18 cellular contexts compared by ENCODE assay signal in genomic region chr18:10497350-10497749, GRCh38. TPM values are rescaled to one million over a fixed set of nuclear protein-coding genes. Genes with fewer than 3 reads are reported as not detected.
DNase-seq lines count a peak whose midpoint lies in the region; ATAC-seq, FAIRE-seq and TF ChIP-seq lines count a peak whose summit lies in the region.
"Had no signal": no experiment of that assay in that cellular context is flagged by ENCODE, and none has a peak within 500 bp of the region (broad histone marks: within the 10 kb centered on the region; RNA-seq: fewer than 3 reads in every experiment).

No MANE protein-coding gene starts in this region.

- no peak overlapping the region for H3K9ac ChIP-seq in neural progenitor cell

- no peaks in the 10 kb centered on the region for H3K79me2 ChIP-seq in neural progenitor cell (ENCODE audit: low read depth)

- peaks cover 3% of the 10 kb centered on the region for H3K9me3 Mint-ChIP-seq in neural progenitor cell

- H3K27me3 Mint-ChIP-seq in neural progenitor cell (ENCODE audit: insufficient read depth, low read depth) = peaks cover 8% of the 10 kb centered on the region

- H4K20me1 ChIP-seq in neural progenitor cell (ENCODE audit: low read depth) = no peaks in the 10 kb centered on the region

- H3K27ac Mint-ChIP-seq in neural progenitor cell = no peak overlapping the region

- TF ChIP-seq CTCF in cardiac fibroblast (IDR thresholded peaks at IDR 0.05; ENCODE audit: low read depth, low read length) = no peak
- TF ChIP-seq CTCF in fibroblast of pulmonary artery (IDR thresholded peaks at IDR 0.05; ENCODE audit: low read length, missing control alignments) = no peak
- TF ChIP-seq CTCF in neural progenitor cell (IDR thresholded peaks at IDR 0.05) = no peak

- H3K36me3 ChIP-seq in neural progenitor cell = no peaks in the 10 kb centered on the region
- no peaks in the 10 kb centered on the region for H3K36me3 ChIP-seq in small intestine (ENCODE audit: control insufficient read depth in 2 of 2, insufficient read depth in 2 of 2, low read length in 2 of 2)
- H3K36me3 ChIP-seq: HAP-1, SJSA1 had no signal

- ATAC-seq in GM21381 (IDR thresholded peaks at IDR 0.05; ENCODE audit: unreplicated experiment) = no peak

- H3K4me1 ChIP-seq in neural progenitor cell (no peaks in the 10 kb centered on the region), small intestine (ENCODE audit: control insufficient read depth in 2 of 2, insufficient read depth in 1 of 2, low read depth in 1 of 2, low read length in 1 of 2) (no peaks in the 10 kb centered on the region)
- H3K4me1 ChIP-seq: HAP-1, SJSA1 had no signal

- no peak overlapping the region for H3K4me2 ChIP-seq in neural progenitor cell

- no peak overlapping the region for H2AFZ ChIP-seq in neural progenitor cell (replicated peaks)

- H3K4me1 Mint-ChIP-seq in neural progenitor cell = no peaks in the 10 kb centered on the region

- H3F3A ChIP-seq in neural progenitor cell (ENCODE audit: low read depth) = no peaks in the 10 kb centered on the region

- H3K4me3 Mint-ChIP-seq in neural progenitor cell = no peak overlapping the region

- H3K9me3 ChIP-seq in neural progenitor cell (ENCODE audit: low read depth) (no peaks in the 10 kb centered on the region), small intestine (ENCODE audit: control insufficient read depth, low read depth) (no peaks in the 10 kb centered on the region)
- H3K9me3 ChIP-seq: HAP-1, SJSA1 had no signal

- FAIRE-seq in small intestine (lab: Jason Lieb, UNC) = no peak
- FAIRE-seq: GM18507 had no signal

- DNase-seq in M059J (ENCODE audit: low read depth) (peak; percentile 22), cardiac fibroblast (ENCODE audit: low read depth in 2 of 2) (peak; percentile 28 to 53), fibroblast of pulmonary artery (ENCODE audit: low read depth) (peak; percentile 39), neural progenitor cell (ENCODE audit: low spot score) (no peak), occipital lobe (lab: John Stamatoyannopoulos, UW) (no peak), small intestine (no peak)
- DNase-seq: IMR-90; NCI-H1436; NCI-H2081; NCI-H526; NK-92 treated with Interleukin-12 subunit alpha and Interleukin-12 subunit beta, amount 100 ng/mL, for 24 hours; OCI-M1 had no signal

- H3K4me3 ChIP-seq in cardiac fibroblast (replicated peaks in 1 of 2; ENCODE audit: low read depth in 2 of 2, low read length in 2 of 2) = no peak overlapping the region
- no peak overlapping the region for H3K4me3 ChIP-seq in fibroblast of pulmonary artery (replicated peaks; ENCODE audit: low read depth, low read length)
- H3K4me3 ChIP-seq in neural progenitor cell = no peak overlapping the region
- no peak overlapping the region for H3K4me3 ChIP-seq in small intestine (ENCODE audit: low read depth in 1 of 2, low read length in 2 of 2)
- H3K4me3 ChIP-seq: HAP-1, SJSA1 had no signal

- no peaks in the 10 kb centered on the region for H3K36me3 Mint-ChIP-seq in neural progenitor cell

- no peak overlapping the region for H3K27ac ChIP-seq in neural progenitor cell
- no peak overlapping the region for H3K27ac ChIP-seq in small intestine (ENCODE audit: low read depth in 1 of 2, low read length in 1 of 2)
- H3K27ac ChIP-seq: C4-2B, RWPE1, SJSA1 had no signal

- H3K27me3 ChIP-seq in neural progenitor cell (no peaks in the 10 kb centered on the region), small intestine (ENCODE audit: control insufficient read depth in 2 of 2, insufficient read depth in 2 of 2, low read length in 2 of 2) (no peaks in the 10 kb centered on the region)
- H3K27me3 ChIP-seq: SJSA1 had no signal

RNA-seq across cellular contexts. Expression of gene NAPG, which starts 28.5 kb away (rescaled TPM):
- total RNA-seq in M059J (2014; rRNA removed; shearing (Covaris generic)) = 39.0 and 50.4 TPM in 2 replicates
- total RNA-seq in neural progenitor cell (ENCODE audit: low replicate concordance) (30.1 and 56.6 TPM in 2 replicates), occipital lobe (108 TPM)
- 10 to 100 TPM; 11.1 to 18.6 (median 14.1) TPM for polyA plus RNA-seq in small intestine

RNA-seq across cellular contexts. Expression of gene APCDD1, which starts 42.9 kb away (rescaled TPM):
- 2.4 and 6.8 TPM in 2 replicates for total RNA-seq in M059J (2014; rRNA removed; shearing (Covaris generic))
- total RNA-seq in neural progenitor cell (ENCODE audit: low replicate concordance) (1.9 and 4.7 TPM in 2 replicates), occipital lobe (10.3 TPM)
- 10 to 100 TPM in 1 of 3 donors, 1 to 10 TPM in 1, under 1 TPM in 1; 0.67 to 21.6 (median 2.7) TPM for polyA plus RNA-seq in small intestine
- total RNA-seq: SJSA1 had no signal

Comparison
In these comparisons a context has a peak if more than half of its experiments do, and no peak if none do; other contexts are left out.
1. DNase-seq: peak in M059J (single experiment), cardiac fibroblast (2 of 2) and fibroblast of pulmonary artery (single experiment); none in neural progenitor cell (single experiment), occipital lobe (single experiment) and small intestine (single experiment).